Comparison of ENCODE assay signal across 12 cellular contexts in genomic region chr5:122967625-122968024, GRCh38.
DNase-seq lines count a peak whose midpoint lies in the region; ATAC-seq and TF ChIP-seq lines count a peak whose summit lies in the region.
"Had no signal": no experiment of that assay in that cellular context is flagged by ENCODE, and none has a peak within 500 bp of the region (broad histone marks: within the 10 kb centered on the region; RNA-seq: fewer than 3 reads in every experiment).

No MANE protein-coding gene starts in this region.

- CTCF ChIA-PET in CD8-positive, alpha-beta memory T cell (lab: Charles Lee), result no interaction called here

- no peaks in the 10 kb centered on the region for H3K9me3 ChIP-seq in T-helper 17 cell (ENCODE audit: control insufficient read depth, low read length, poor library complexity, severe bottlenecking)
- no peaks in the 10 kb centered on the region for H3K9me3 ChIP-seq in CD8-positive, alpha-beta memory T cell (ENCODE audit: low read length)
- H3K9me3 ChIP-seq: SK-N-SH had no signal

- DNase-seq in T-helper 17 cell, result no peak
- DNase-seq in middle frontal gyrus (ENCODE audit: extremely low spot score, low spot score), result no peak
- DNase-seq in CD8-positive, alpha-beta memory T cell, result no peak
- DNase-seq: activated CD4-positive, alpha-beta memory T cell treated with anti-CD3 and anti-CD28 coated beads for 36 hours; activated naive CD8-positive, alpha-beta T cell treated with anti-CD3 and anti-CD28 coated beads, Interleukin-2, amount 50 U/mL, for 24 hours; DMS 273 treated with DMSO at 0.1 percent for 48 hours; hypothalamus; SK-N-SH had no signal

- H3K9me3 Mint-ChIP-seq in stimulated activated memory B cell treated with anti-CD40 and anti-IgM and Interleukin-4, amounts not matched to agents 10 μg/mL and 1 μg/mL and 100 μg/mL, for 72 hours, result no peaks in the 10 kb centered on the region
- H3K9me3 Mint-ChIP-seq in CD8-positive, alpha-beta memory T cell, result no peaks in the 10 kb centered on the region
- H3K9me3 Mint-ChIP-seq: activated CD4-positive, alpha-beta memory T cell treated with anti-CD3 and anti-CD28 coated beads for 36 hours; activated naive CD8-positive, alpha-beta T cell treated with anti-CD3 and anti-CD28 coated beads, Interleukin-2, amount 50 U/mL, for 24 hours had no signal

- H3K27ac ChIP-seq in CD8-positive, alpha-beta memory T cell (ENCODE audit: low read depth, low read length), result no peak overlapping the region

- no peak overlapping the region for H3K4me3 ChIP-seq in CD8-positive, alpha-beta memory T cell (ENCODE audit: low read length)

- ATAC-seq in HG02610 (IDR thresholded peaks at IDR 0.05; ENCODE audit: unreplicated experiment) (peak; percentile 56), HG03432 (IDR thresholded peaks at IDR 0.05; ENCODE audit: unreplicated experiment) (peak; percentile 86), T-helper 17 cell (no peak)
- ATAC-seq in stimulated activated memory B cell treated with anti-CD40 and anti-IgM and Interleukin-4, amounts not matched to agents 10 μg/mL and 1 μg/mL and 100 μg/mL, for 72 hours, result peak; percentile 79
- ATAC-seq: activated naive CD8-positive, alpha-beta T cell treated with anti-CD3 and anti-CD28 coated beads, Interleukin-2, amount 50 U/mL, for 24 hours had no signal

- peaks cover 12% of the 10 kb centered on the region for H3K4me1 Mint-ChIP-seq in stimulated activated memory B cell treated with anti-CD40 and anti-IgM and Interleukin-4, amounts not matched to agents 10 μg/mL and 1 μg/mL and 100 μg/mL, for 72 hours
- no peaks in the 10 kb centered on the region for H3K4me1 Mint-ChIP-seq in T-helper 17 cell
- H3K4me1 Mint-ChIP-seq in CD8-positive, alpha-beta memory T cell, result no peaks in the 10 kb centered on the region
- H3K4me1 Mint-ChIP-seq: activated naive CD8-positive, alpha-beta T cell treated with anti-CD3 and anti-CD28 coated beads, Interleukin-2, amount 50 U/mL, for 24 hours had no signal

- no peak overlapping the region for H3K27ac Mint-ChIP-seq in stimulated activated memory B cell treated with anti-CD40 and anti-IgM and Interleukin-4, amounts not matched to agents 10 μg/mL and 1 μg/mL and 100 μg/mL, for 72 hours
- no peak overlapping the region for H3K27ac Mint-ChIP-seq in T-helper 17 cell
- H3K27ac Mint-ChIP-seq in CD8-positive, alpha-beta memory T cell, result peak overlapping the region in 1 of 8 donors; percentile 20
- H3K27ac Mint-ChIP-seq: activated CD4-positive, alpha-beta memory T cell treated with anti-CD3 and anti-CD28 coated beads for 36 hours; activated naive CD8-positive, alpha-beta T cell treated with anti-CD3 and anti-CD28 coated beads, Interleukin-2, amount 50 U/mL, for 24 hours had no signal

- H3K36me3 ChIP-seq in CD8-positive, alpha-beta memory T cell (ENCODE audit: insufficient read depth, low read length), result no peaks in the 10 kb centered on the region

- no peaks in the 10 kb centered on the region for H3K36me3 Mint-ChIP-seq in stimulated activated memory B cell treated with anti-CD40 and anti-IgM and Interleukin-4, amounts not matched to agents 10 μg/mL and 1 μg/mL and 100 μg/mL, for 72 hours
- peaks cover 5% of the 10 kb centered on the region for H3K36me3 Mint-ChIP-seq in T-helper 17 cell (ENCODE audit: low read depth)
- peaks cover 1 to 6% (median 4%) of the 10 kb centered on the region in 3 donors for H3K36me3 Mint-ChIP-seq in CD8-positive, alpha-beta memory T cell

- TF ChIP-seq POLR2A in GM19193 (IDR thresholded peaks at IDR 0.05; ENCODE audit: extremely low read depth, insufficient read depth, insufficient read length), result peak; percentile 31

- no peak overlapping the region for H3K4me3 Mint-ChIP-seq in stimulated activated memory B cell treated with anti-CD40 and anti-IgM and Interleukin-4, amounts not matched to agents 10 μg/mL and 1 μg/mL and 100 μg/mL, for 72 hours
- no peak overlapping the region for H3K4me3 Mint-ChIP-seq in T-helper 17 cell
- no peak overlapping the region for H3K4me3 Mint-ChIP-seq in CD8-positive, alpha-beta memory T cell
- H3K4me3 Mint-ChIP-seq: activated CD4-positive, alpha-beta memory T cell treated with anti-CD3 and anti-CD28 coated beads for 36 hours; activated naive CD8-positive, alpha-beta T cell treated with anti-CD3 and anti-CD28 coated beads, Interleukin-2, amount 50 U/mL, for 24 hours had no signal

- no peaks in the 10 kb centered on the region for H3K27me3 ChIP-seq in CD8-positive, alpha-beta memory T cell (ENCODE audit: insufficient read depth, low read length, poor library complexity, severe bottlenecking)

- no peaks in the 10 kb centered on the region for H3K4me1 ChIP-seq in CD8-positive, alpha-beta memory T cell (ENCODE audit: insufficient read depth, low read length)

- no peaks in the 10 kb centered on the region for H3K27me3 Mint-ChIP-seq in stimulated activated memory B cell treated with anti-CD40 and anti-IgM and Interleukin-4, amounts not matched to agents 10 μg/mL and 1 μg/mL and 100 μg/mL, for 72 hours
- no peaks in the 10 kb centered on the region for H3K27me3 Mint-ChIP-seq in T-helper 17 cell
- no peaks in the 10 kb centered on the region for H3K27me3 Mint-ChIP-seq in CD8-positive, alpha-beta memory T cell
- H3K27me3 Mint-ChIP-seq: activated CD4-positive, alpha-beta memory T cell treated with anti-CD3 and anti-CD28 coated beads for 36 hours; activated naive CD8-positive, alpha-beta T cell treated with anti-CD3 and anti-CD28 coated beads, Interleukin-2, amount 50 U/mL, for 24 hours had no signal

- POLR2A ChIA-PET in CD8-positive, alpha-beta memory T cell (lab: Charles Lee), result no interaction called here
